Comparison of ENCODE assay signal across 1 cellular context in the genomic region with DNA sequence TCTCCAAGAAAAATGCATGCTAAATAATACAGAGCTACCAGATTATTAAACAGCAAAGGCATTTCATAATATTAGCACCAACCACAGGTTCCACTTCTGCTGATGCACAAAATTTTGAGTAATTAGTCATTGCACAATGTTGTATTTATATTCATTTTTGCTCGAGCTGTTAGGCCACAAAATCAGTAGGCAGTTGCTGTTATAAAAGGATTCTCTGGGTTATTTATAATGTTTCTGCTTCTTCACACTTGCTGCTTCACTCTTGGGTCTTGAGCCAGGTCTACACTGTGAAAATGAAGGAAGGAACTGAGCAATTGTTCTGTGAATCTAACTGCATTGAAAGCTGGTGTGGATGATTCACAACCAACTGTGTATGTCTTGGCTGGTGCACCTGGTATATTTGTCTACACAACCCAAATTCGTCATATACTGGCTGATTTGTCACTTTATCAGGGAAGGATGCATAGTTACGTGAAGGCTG.
TF ChIP-seq lines count a peak whose summit lies in the region.

No MANE protein-coding gene starts in this region.

TF ChIP-seq in SK-N-SH, 30 proteins besides CTCF, POLR2A, EP300 and RAD21 (continued from another document):
- TF ChIP-seq, protein P1, sequence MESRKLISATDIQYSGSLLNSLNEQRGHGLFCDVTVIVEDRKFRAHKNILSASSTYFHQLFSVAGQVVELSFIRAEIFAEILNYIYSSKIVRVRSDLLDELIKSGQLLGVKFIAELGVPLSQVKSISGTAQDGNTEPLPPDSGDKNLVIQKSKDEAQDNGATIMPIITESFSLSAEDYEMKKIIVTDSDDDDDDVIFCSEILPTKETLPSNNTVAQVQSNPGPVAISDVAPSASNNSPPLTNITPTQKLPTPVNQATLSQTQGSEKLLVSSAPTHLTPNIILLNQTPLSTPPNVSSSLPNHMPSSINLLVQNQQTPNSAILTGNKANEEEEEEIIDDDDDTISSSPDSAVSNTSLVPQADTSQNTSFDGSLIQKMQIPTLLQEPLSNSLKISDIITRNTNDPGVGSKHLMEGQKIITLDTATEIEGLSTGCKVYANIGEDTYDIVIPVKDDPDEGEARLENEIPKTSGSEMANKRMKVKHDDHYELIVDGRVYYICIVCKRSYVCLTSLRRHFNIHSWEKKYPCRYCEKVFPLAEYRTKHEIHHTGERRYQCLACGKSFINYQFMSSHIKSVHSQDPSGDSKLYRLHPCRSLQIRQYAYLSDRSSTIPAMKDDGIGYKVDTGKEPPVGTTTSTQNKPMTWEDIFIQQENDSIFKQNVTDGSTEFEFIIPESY (IDR thresholded peaks at IDR 0.05; ENCODE audit: borderline replicate concordance, low read depth) = no peak
- TF ChIP-seq GATA2 (CRISPR knock-in tag; IDR thresholded peaks at IDR 0.05) (no peak), TEAD4 (IDR thresholded peaks at IDR 0.05; ENCODE audit: borderline replicate concordance, insufficient read depth) (peak; percentile 48; the same call in 1 of the 2 replicates), MXI1 (IDR thresholded peaks at IDR 0.05; ENCODE audit: low read depth, low read length) (no peak), FOXM1 (IDR thresholded peaks at IDR 0.05; ENCODE audit: low read depth) (no peak), NRF1 (IDR thresholded peaks at IDR 0.05; ENCODE audit: low read depth, low read length) (no peak), MEF2A (IDR thresholded peaks at IDR 0.05; ENCODE audit: borderline replicate concordance, low read depth) (no peak), RCOR1 (IDR thresholded peaks at IDR 0.05; ENCODE audit: low read length) (no peak), FOXJ3 (CRISPR knock-in tag; IDR thresholded peaks at IDR 0.05) (no peak), TCF12 (IDR thresholded peaks at IDR 0.05) (peak; percentile 76), TAF1 (IDR thresholded peaks at IDR 0.05; ENCODE audit: borderline replicate concordance, low read depth, low read length) (no peak), GABPA (IDR thresholded peaks at IDR 0.05; ENCODE audit: low read depth) (no peak), SMC3 (IDR thresholded peaks at IDR 0.05; ENCODE audit: low read depth, low read length) (no peak), JUND (IDR thresholded peaks at IDR 0.05) (peak; percentile 61), ELF1 (IDR thresholded peaks at IDR 0.05) (no peak), FOSL2 (IDR thresholded peaks at IDR 0.05; ENCODE audit: borderline replicate concordance, low read depth) (peak; percentile 72; the same call in 1 of the 2 replicates), CHD2 (IDR thresholded peaks at IDR 0.05; ENCODE audit: low read length, partially characterized antibody) (no peak)
- TF ChIP-seq, protein P2, sequence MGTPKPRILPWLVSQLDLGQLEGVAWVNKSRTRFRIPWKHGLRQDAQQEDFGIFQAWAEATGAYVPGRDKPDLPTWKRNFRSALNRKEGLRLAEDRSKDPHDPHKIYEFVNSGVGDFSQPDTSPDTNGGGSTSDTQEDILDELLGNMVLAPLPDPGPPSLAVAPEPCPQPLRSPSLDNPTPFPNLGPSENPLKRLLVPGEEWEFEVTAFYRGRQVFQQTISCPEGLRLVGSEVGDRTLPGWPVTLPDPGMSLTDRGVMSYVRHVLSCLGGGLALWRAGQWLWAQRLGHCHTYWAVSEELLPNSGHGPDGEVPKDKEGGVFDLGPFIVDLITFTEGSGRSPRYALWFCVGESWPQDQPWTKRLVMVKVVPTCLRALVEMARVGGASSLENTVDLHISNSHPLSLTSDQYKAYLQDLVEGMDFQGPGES (IDR thresholded peaks at IDR 0.05; ENCODE audit: low read depth, low read length) = no peak
- TF ChIP-seq, protein P3, sequence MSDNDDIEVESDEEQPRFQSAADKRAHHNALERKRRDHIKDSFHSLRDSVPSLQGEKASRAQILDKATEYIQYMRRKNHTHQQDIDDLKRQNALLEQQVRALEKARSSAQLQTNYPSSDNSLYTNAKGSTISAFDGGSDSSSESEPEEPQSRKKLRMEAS (IDR thresholded peaks at IDR 0.05; ENCODE audit: low read depth) = peak; percentile 59; the same call in 1 of the 2 replicates
- TF ChIP-seq, protein P4, sequence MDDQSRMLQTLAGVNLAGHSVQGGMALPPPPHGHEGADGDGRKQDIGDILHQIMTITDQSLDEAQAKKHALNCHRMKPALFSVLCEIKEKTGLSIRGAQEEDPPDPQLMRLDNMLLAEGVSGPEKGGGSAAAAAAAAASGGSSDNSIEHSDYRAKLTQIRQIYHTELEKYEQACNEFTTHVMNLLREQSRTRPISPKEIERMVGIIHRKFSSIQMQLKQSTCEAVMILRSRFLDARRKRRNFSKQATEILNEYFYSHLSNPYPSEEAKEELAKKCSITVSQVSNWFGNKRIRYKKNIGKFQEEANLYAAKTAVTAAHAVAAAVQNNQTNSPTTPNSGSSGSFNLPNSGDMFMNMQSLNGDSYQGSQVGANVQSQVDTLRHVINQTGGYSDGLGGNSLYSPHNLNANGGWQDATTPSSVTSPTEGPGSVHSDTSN (IDR thresholded peaks at IDR 0.05) = no peak; the same call in 1 of the 2 replicates
- TF ChIP-seq, protein P5, sequence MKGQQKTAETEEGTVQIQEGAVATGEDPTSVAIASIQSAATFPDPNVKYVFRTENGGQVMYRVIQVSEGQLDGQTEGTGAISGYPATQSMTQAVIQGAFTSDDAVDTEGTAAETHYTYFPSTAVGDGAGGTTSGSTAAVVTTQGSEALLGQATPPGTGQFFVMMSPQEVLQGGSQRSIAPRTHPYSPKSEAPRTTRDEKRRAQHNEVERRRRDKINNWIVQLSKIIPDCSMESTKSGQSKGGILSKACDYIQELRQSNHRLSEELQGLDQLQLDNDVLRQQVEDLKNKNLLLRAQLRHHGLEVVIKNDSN (IDR thresholded peaks at IDR 0.05; ENCODE audit: borderline replicate concordance, low read depth) = no peak
